ENCODE assay signal across 7 cellular contexts in genomic region chr1:40232444-40232843, GRCh38. TPM values are rescaled to one million over a fixed set of nuclear protein-coding genes. Genes with fewer than 3 reads are reported as not detected.
DNase-seq lines count a peak whose midpoint lies in the region; ATAC-seq lines count a peak whose summit lies in the region.

No MANE protein-coding gene starts in this region.

- H2BK12ac ChIP-seq in mesenchymal stem cell (ENCODE audit: low read length in 2 of 2), result no peak overlapping the region

- H3K9me3 ChIP-seq in mesenchymal stem cell (ENCODE audit: control insufficient read depth, low read length), result no peaks in the 10 kb centered on the region

- no peak overlapping the region for H3K4me2 ChIP-seq in mesenchymal stem cell (ENCODE audit: low read length, poor library complexity, severe bottlenecking)

- WGBS in mesenchymal stem cell, result 100% methylated on average over 4 of the region's 4 CpGs

- no peak overlapping the region for H3K4ac ChIP-seq in mesenchymal stem cell (ENCODE audit: low read depth in 1 of 2, low read length in 2 of 2)

- peaks cover 18% of the 10 kb centered on the region for H3K79me1 ChIP-seq in mesenchymal stem cell (replicated peaks; ENCODE audit: low read length, poor library complexity, severe bottlenecking)

- peaks cover 15 to 67% of the 10 kb centered on the region in 2 experiments for H3K36me3 ChIP-seq in mesenchymal stem cell (ENCODE audit: control insufficient read depth in 1 of 2, insufficient read depth in 2 of 2, low read depth in 1 of 2, low read length in 2 of 2)

- H3K23ac ChIP-seq in mesenchymal stem cell (ENCODE audit: low read length in 2 of 2), result peak overlapping the region in 1 of 2 experiments; percentile 72

- H4K91ac ChIP-seq in mesenchymal stem cell (ENCODE audit: low read length), result no peak overlapping the region

- peak; percentile 87 for ATAC-seq in GM19397 (IDR thresholded peaks at IDR 0.05; ENCODE audit: unreplicated experiment)
- ATAC-seq in HG03108 (IDR thresholded peaks at IDR 0.05; ENCODE audit: unreplicated experiment), result peak; percentile 86

- H2BK120ac ChIP-seq in mesenchymal stem cell (ENCODE audit: low read depth, low read length), result no peak overlapping the region

- no peaks in the 10 kb centered on the region for H3K4me1 ChIP-seq in mesenchymal stem cell (ENCODE audit: control insufficient read depth, insufficient read depth, low read depth, low read length)

- no peak overlapping the region for H2AK5ac ChIP-seq in mesenchymal stem cell (ENCODE audit: low read length, severe bottlenecking)

- no peak overlapping the region for H3K4me3 ChIP-seq in mesenchymal stem cell (ENCODE audit: insufficient read depth in 1 of 2, low read depth in 1 of 2, low read length in 2 of 2)

- H3K18ac ChIP-seq in mesenchymal stem cell (ENCODE audit: low read depth in 1 of 2, low read length in 2 of 2), result no peak overlapping the region

- peak; percentile 22 to 30 for DNase-seq in activated CD4-positive, alpha-beta T cell treated with anti-CD3 and anti-CD28 coated beads, Interleukin-2, amount 50 U/mL, for 4 hours
- peak; percentile 13 for DNase-seq in stimulated activated CD8-positive, alpha-beta memory T cell treated with anti-CD3 and anti-CD28 coated beads, Interleukin-15, amount 100 ng/mL, for 24 hours (ENCODE audit: low read depth)
- DNase-seq in mesenchymal stem cell (no peak), NCI-H2107 (lab: John Stamatoyannopoulos, UW) (no peak), ecto neural progenitor cell (ENCODE audit: low spot score) (no peak)

- H2BK15ac ChIP-seq in mesenchymal stem cell (ENCODE audit: low read depth, poor library complexity, severe bottlenecking), result no peak overlapping the region

- no peak overlapping the region for H2AFZ ChIP-seq in mesenchymal stem cell (ENCODE audit: low read depth, low read length)

- H3K27ac ChIP-seq in mesenchymal stem cell (ENCODE audit: low read length, poor library complexity, severe bottlenecking), result no peak overlapping the region

- H2BK5ac ChIP-seq in mesenchymal stem cell (ENCODE audit: low read depth, low read length, poor library complexity, severe bottlenecking), result no peak overlapping the region

- H4K8ac ChIP-seq in mesenchymal stem cell (ENCODE audit: low read length), result no peak overlapping the region

- H3K27me3 ChIP-seq in mesenchymal stem cell (ENCODE audit: control insufficient read depth in 1 of 2, insufficient read depth in 1 of 2, low read length in 2 of 2), result no peaks in the 10 kb centered on the region

- H3K9ac ChIP-seq in mesenchymal stem cell (ENCODE audit: low read length), result no peak overlapping the region

- H3K14ac ChIP-seq in mesenchymal stem cell (ENCODE audit: low read length in 2 of 2), result no peak overlapping the region

RNA-seq across cellular contexts. Expression of gene TMCO2, which starts 15.3 kb away (rescaled TPM):
- not detected for polyA plus RNA-seq in mesenchymal stem cell (2013, experiment 1 of 2)
- not detected for polyA plus RNA-seq in mesenchymal stem cell (2013, experiment 2 of 2)

RNA-seq across cellular contexts. Expression of gene ZMPSTE24, which starts 25.6 kb away (rescaled TPM):
- 49.7 TPM for polyA plus RNA-seq in mesenchymal stem cell (2013, experiment 1 of 2)
- polyA plus RNA-seq in mesenchymal stem cell (2013, experiment 2 of 2), result 51.8 TPM

Comparison
In these comparisons a context has a peak if more than half of its experiments do, and no peak if none do; other contexts are left out.
1. DNase-seq: peak in activated CD4-positive, alpha-beta T cell treated with anti-CD3 and anti-CD28 coated beads, Interleukin-2, amount 50 U/mL, for 4 hours (2 of 2) and stimulated activated CD8-positive, alpha-beta memory T cell treated with anti-CD3 and anti-CD28 coated beads, Interleukin-15, amount 100 ng/mL, for 24 hours (single experiment); none in mesenchymal stem cell (single experiment), NCI-H2107 (single experiment) and ecto neural progenitor cell (single experiment).